In genomic region chr5:177509361-177509951, GRCh38 we compare ENCODE assay signal across 8 cellular contexts. TPM values are rescaled to one million over a fixed set of nuclear protein-coding genes. Genes with fewer than 3 reads are reported as not detected.
DNase-seq lines count a peak whose midpoint lies in the region; ATAC-seq, FAIRE-seq and TF ChIP-seq lines count a peak whose summit lies in the region.

DOK3 (minus strand) TSS chr5:177509826; CDS start chr5:177509540, 286 bp downstream.

- no TSS peak for BruUV-seq in GM12878 (replicated peaks; lab: Mats Ljungman, UMichigan)

- H3K9me3 ChIP-seq in GM12878 (replicated peaks; ENCODE audit: control insufficient read depth, insufficient read depth, low read length), result no peaks in the 10 kb centered on the region

- no peak within 1 kb of the TSS for H3K4me3 Mint-ChIP-seq in neural crest cell

- TF ChIP-seq CTCF in GM13977 (IDR thresholded peaks at IDR 0.05; ENCODE audit: extremely low read depth, insufficient read depth, missing control alignments) (no peak), GM12878 (IDR thresholded peaks at IDR 0.05 in 2 of 3, conservative IDR thresholded peaks at IDR 0.05 in 1 of 3; ENCODE audit: control insufficient read depth in 2 of 3, extremely low read depth in 1 of 3, insufficient read depth in 1 of 3, low read depth in 3 of 3, low read length in 3 of 3) (no peak), neural crest cell (conservative IDR thresholded peaks at IDR 0.05) (no peak)

- CTCF ChIA-PET in GM12878 (lab: Yijun Ruan, JAX), result interaction anchor here (0.7 to 6.2 kb wide), 12 partner anchors 8 to 396 kb away, joined by 3 to 38 read pairs (median 11); partner anchors contain the start of genes PDLIM7, RGS14 and TMED9

- no peaks in the 10 kb centered on the region for H3K9me3 Mint-ChIP-seq in neural crest cell

- RAD21 ChIA-PET in GM12878 (lab: Charles Lee; ENCODE audit: unreplicated experiment), result interaction anchor here (0.6 to 3.4 kb wide), 18 partner anchors 8 to 129 kb away, joined by 3 to 17 read pairs (median 4); partner anchors contain the start of genes GRK6, PDLIM7 and TMED9

- peak within 1 kb of the TSS; percentile 87 for H3K27ac ChIP-seq in GM12878 (ENCODE audit: control insufficient read depth, insufficient read depth)

- FAIRE-seq in GM12878 (lab: Jason Lieb, UNC) (peak; percentile 59), HTR-8/SVneo (lab: Jason Lieb, UNC) (no peak)

- intact Hi-C loops in GM12878 (cut with micrococcal nuclease; ENCODE audit: unreplicated experiment), result loop anchor here (5.0 to 10.0 kb wide), 2 partner anchors 93 to 395 kb away; partner anchors contain the start of gene B4GALT7

- H3K9ac ChIP-seq in GM12878 (ENCODE audit: control insufficient read depth, insufficient read depth, low read length), result peak within 1 kb of the TSS; percentile 90

- H2AFZ ChIP-seq in GM12878 (ENCODE audit: control insufficient read depth, low read depth, low read length), result peak within 1 kb of the TSS; percentile 69

- H3K79me2 ChIP-seq in GM12878 (ENCODE audit: control insufficient read depth, insufficient read depth, low read length), result peaks cover 35% of the 10 kb centered on the region

- H3K4me3 ChIP-seq in GM12878, result peak within 1 kb of the TSS; percentile 87

- ATAC-seq in HG03095 (IDR thresholded peaks at IDR 0.05; ENCODE audit: unreplicated experiment), result peak; percentile 25
- ATAC-seq in GM12878, result peak; percentile 63
- no peak for ATAC-seq in GM21737 (IDR thresholded peaks at IDR 0.05; ENCODE audit: unreplicated experiment)
- no peak for ATAC-seq in HG03196 (IDR thresholded peaks at IDR 0.05; ENCODE audit: unreplicated experiment)

- peak within 1 kb of the TSS; percentile 97 for H3K4me2 ChIP-seq in GM12878 (ENCODE audit: control insufficient read depth, insufficient read depth)

- SMC1A ChIA-PET in GM12878 (lab: Charles Lee; ENCODE audit: uncharacterized antibody, unreplicated experiment), result interaction anchor here (0.6 to 2.4 kb wide), 9 partner anchors 7 to 199 kb away, joined by 3 to 10 read pairs (median 5); partner anchors contain the start of gene PDLIM7

- no peaks in the 10 kb centered on the region for H4K20me1 ChIP-seq in GM12878 (ENCODE audit: control insufficient read depth, insufficient read depth)

- H3K4me1 ChIP-seq in GM12878 (ENCODE audit: control insufficient read depth, insufficient read depth, low read length), result peaks cover 37% of the 10 kb centered on the region

- H3K27me3 Mint-ChIP-seq in neural crest cell (ENCODE audit: low read depth), result no peaks in the 10 kb centered on the region

- POLR2A ChIA-PET in GM12878 (lab: Charles Lee), result interaction anchor here (0.6 to 3.5 kb wide), 16 partner anchors 8 to 825 kb away, joined by 3 to 19 read pairs (median 4); partner anchors contain the start of genes DDX41, GRK6, LMAN2 and PDLIM7

- no peak for TF ChIP-seq RAD21 in GM12878 (IDR thresholded peaks at IDR 0.05; ENCODE audit: insufficient read depth, low read depth, low read length)

- WGBS in GM12878 (ENCODE audit: insufficient coverage, insufficient replicate concordance, low lambda C conversion rate, missing lambda C conversion rate), result 4% methylated on average over 16 of the region's 20 CpGs

- no peak for TF ChIP-seq EP300 in GM12878 (IDR thresholded peaks at IDR 0.05; ENCODE audit: borderline replicate concordance in 1 of 2, control insufficient read depth in 1 of 2, low read depth in 2 of 2, low read length in 2 of 2)

- peak within 1 kb of the TSS; percentile 67 for H3K27ac Mint-ChIP-seq in neural crest cell (ENCODE audit: unreplicated experiment)

- peaks cover 10 to 38% of the 10 kb centered on the region in 2 experiments; a peak in 3 of 4 replicates for H3K36me3 ChIP-seq in GM12878 (ENCODE audit: control insufficient read depth in 2 of 2, insufficient read depth in 2 of 2, low read length in 1 of 2)

- peaks cover 8% of the 10 kb centered on the region for H3K36me3 Mint-ChIP-seq in neural crest cell (ENCODE audit: low read depth)

- peaks cover 7% of the 10 kb centered on the region for H3K4me1 Mint-ChIP-seq in neural crest cell

- no peak for TF ChIP-seq POLR2A in GM12878 (IDR thresholded peaks at IDR 0.05; ENCODE audit: low read depth, low read length)

- peak; percentile 66 for DNase-seq in GM13977 (ENCODE audit: low spot score)
- DNase-seq in GM12878 (ENCODE audit: low read depth, low spot score), result no peak
- no peak for DNase-seq in neural crest cell (ENCODE audit: low read depth, low spot score)
- no peak for DNase-seq in HTR-8/SVneo (ENCODE audit: insufficient read length, low spot score)
- DNase-seq in SW 1271 (lab: John Stamatoyannopoulos, UW), result no peak

- H3K27me3 ChIP-seq in GM12878 (replicated peaks in 1 of 2; ENCODE audit: control insufficient read depth in 2 of 2, insufficient read depth in 2 of 2, low read length in 1 of 2), result no peaks in the 10 kb centered on the region

- in situ Hi-C loops in GM13977 (cut with MboI; ENCODE audit: low pct_unique_long_range_greater_than_20kb, low sequenced_read_pairs, unreplicated experiment) (no loop called here), GM12878 (cut with MboI) (no loop called here)

TF ChIP-seq in GM12878, 131 proteins besides CTCF, POLR2A, EP300 and RAD21 (continues in another document):
- TF ChIP-seq EGR1 (IDR thresholded peaks at IDR 0.05; ENCODE audit: borderline replicate concordance in 1 of 2, low read depth in 2 of 2, low read length in 2 of 2) (0 out of 3 replicates have a peak, but pooled peaks of 1 of the 2 experiments have one; percentile 12), SPI1 (IDR thresholded peaks at IDR 0.05; ENCODE audit: borderline replicate concordance, insufficient read depth, low read depth, low read length) (peak; percentile 85), LARP7 (IDR thresholded peaks at IDR 0.05) (peak; percentile 7; the same call in 1 of the 2 replicates), NKRF (conservative IDR thresholded peaks at IDR 0.05) (peak; percentile 43), MTA2 (IDR thresholded peaks at IDR 0.05; ENCODE audit: low read depth) (no peak), CREM (IDR thresholded peaks at IDR 0.05; ENCODE audit: low read depth) (peak; percentile 13; the same call in 1 of the 2 replicates), BHLHE40 (IDR thresholded peaks at IDR 0.05; ENCODE audit: borderline replicate concordance in 1 of 2, low read depth in 2 of 2, low read length in 1 of 2) (peak; percentile 44 to 81; a peak in 3 of 4 replicates), BCL3 (IDR thresholded peaks at IDR 0.05; ENCODE audit: borderline replicate concordance, insufficient read depth, low read depth, low read length, poor library complexity, severe bottlenecking) (peak; percentile 17), ATF2 (IDR thresholded peaks at IDR 0.05; ENCODE audit: low read length) (no peak)

RNA-seq across cellular contexts. Expression of gene DOK3, which starts in this region (rescaled TPM):
- total RNA-seq in GM12878 (2013; cell fraction: nucleolus; rRNA removed), result 146 and 175 TPM in 2 replicates
- total RNA-seq in GM12878 (2014; rRNA removed) (48.8 and 52.6 TPM in 2 replicates), GM12878 (2014; rRNA removed; fragmentation: Illumina TruSeq; extraction: Trizol) (16.4 and 17.7 TPM in 2 replicates), GM12878 (2021) (95.3 and 107 TPM in 2 replicates), neural crest cell (10.5 and 11.4 TPM in 2 replicates)
- 36.3 TPM for polyA plus RNA-seq in GM12878 (2011; ENCODE audit: low read depth)
- polyA plus RNA-seq in GM12878 (2011; rRNA removed) (26.3 and 51.5 TPM in 2 replicates), GM12878 (2014; fragmentation: Illumina TruSeq; extraction: Trizol) (42.7 and 47.0 TPM in 2 replicates), GM12878 (2014; fragmentation: Nextera tagmentation; extraction: Ambion mirVana) (1 to 10 TPM; 6.6 to 8.0 TPM), GM12878 (2014; rRNA removed) (89.0 and 112 TPM in 2 replicates), GM12878 (2016; fragmentation: Nextera tagmentation; extraction: Ambion mirVana) (10 to 100 TPM; 53.7 to 68.5 TPM)
- 68.7 and 85.6 TPM in 2 replicates for polyA plus RNA-seq in GM12878 (2011; cell fraction: cytosol; rRNA removed)
- 247 and 263 TPM in 2 replicates for polyA plus RNA-seq in GM12878 (2011; cell fraction: nucleus; rRNA removed)
- 84.1 and 86.7 TPM in 2 replicates for polyA plus RNA-seq in GM12878 (2012)
- polyA minus RNA-seq in GM12878 (2011; rRNA and poly(A)+ RNA removed), result 19.3 and 39.3 TPM in 2 replicates
- 25.3 and 28.3 TPM in 2 replicates for polyA minus RNA-seq in GM12878 (2011; cell fraction: cytosol; rRNA and poly(A)+ RNA removed)
- 35.3 and 49.6 TPM in 2 replicates for polyA minus RNA-seq in GM12878 (2011; cell fraction: nucleus; rRNA and poly(A)+ RNA removed)

Comparison
In these comparisons a context has a peak if more than half of its experiments do, and no peak if none do; other contexts are left out.
1. ATAC-seq: peak in HG03095 (single experiment) and GM12878 (single experiment); none in GM21737 (single experiment) and HG03196 (single experiment).